17 cellular contexts compared by ENCODE assay signal in the genomic region with DNA sequence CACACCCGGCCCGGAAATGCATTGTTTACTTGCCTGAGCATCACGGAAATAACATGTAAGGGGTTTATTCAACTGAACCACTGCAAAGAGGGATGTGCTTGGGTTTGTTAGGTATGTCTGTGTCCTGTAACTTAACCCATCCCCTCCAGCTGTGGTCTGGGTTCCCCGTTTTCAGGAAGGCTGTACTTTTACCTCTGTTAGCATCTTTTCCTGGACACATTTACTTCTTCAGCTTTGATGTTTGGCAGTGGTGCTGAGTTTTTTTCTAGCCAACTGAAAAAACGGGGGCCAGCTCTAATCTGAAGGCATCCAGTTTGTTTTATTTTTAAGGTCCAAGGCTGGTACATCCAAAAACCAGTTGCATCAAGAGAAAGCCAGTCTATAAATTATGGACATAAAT.
A peak's percentile ranks its signal among the peaks of the same experiment; 100 is the strongest.
DNase-seq lines count a peak whose midpoint lies in the region; ATAC-seq and TF ChIP-seq lines count a peak whose summit lies in the region.
"Had no signal": no experiment of that assay in that cellular context is flagged by ENCODE, and none has a peak within 500 bp of the region (broad histone marks: within the 10 kb centered on the region; RNA-seq: fewer than 3 reads in every experiment).

No MANE protein-coding gene starts in this region.

- WGBS in heart right ventricle, 2 donors, result 76 to 84% methylated on average over 5 of the region's 5 CpGs
- 81% methylated on average over 5 of the region's 5 CpGs for WGBS in hepatocyte (ENCODE audit: low lambda C conversion rate, missing lambda C conversion rate)
- WGBS in prostate gland, result 71% methylated on average over 5 of the region's 5 CpGs

- no peaks in the 10 kb centered on the region for H3K9me2 ChIP-seq in hepatocyte (replicated peaks; ENCODE audit: insufficient read depth)

- H3K27ac ChIP-seq in right atrium auricular region (no peak overlapping the region), heart right ventricle (no peak overlapping the region), hepatocyte (peak overlapping the region; percentile 60), osteoblast (ENCODE audit: low read depth, low read length) (no peak overlapping the region), vagina (peak overlapping the region; percentile 32), prostate gland (no peak overlapping the region)
- H3K27ac ChIP-seq: BLaER1 treated with 17β-estradiol and CSF1 and Interleukin-3, amounts not matched to agents 10 nM and 100 nM had no signal

- H3K4me2 ChIP-seq in hepatocyte, result no peak overlapping the region
- H3K4me2 ChIP-seq in osteoblast (ENCODE audit: insufficient read depth, low read length), result no peak overlapping the region
- H3K4me2 ChIP-seq: BLaER1 treated with 17β-estradiol and CSF1 and Interleukin-3, amounts not matched to agents 10 nM and 100 nM had no signal

- H3K9me3 ChIP-seq in right atrium auricular region (no peaks in the 10 kb centered on the region), heart right ventricle (no peaks in the 10 kb centered on the region), hepatocyte (ENCODE audit: low read depth) (no peaks in the 10 kb centered on the region), osteoblast (ENCODE audit: low read depth, low read length) (no peaks in the 10 kb centered on the region), vagina (no peaks in the 10 kb centered on the region), prostate gland (no peaks in the 10 kb centered on the region)
- H3K9me3 ChIP-seq: BLaER1 treated with 17β-estradiol and CSF1 and Interleukin-3, amounts not matched to agents 10 nM and 100 nM had no signal

- H2AFZ ChIP-seq in hepatocyte (no peak overlapping the region), osteoblast (ENCODE audit: low read length) (no peak overlapping the region)

- TF ChIP-seq CTCF in right atrium auricular region (IDR thresholded peaks at IDR 0.05) (no peak), heart right ventricle (IDR thresholded peaks at IDR 0.05) (no peak), hepatocyte (IDR thresholded peaks at IDR 0.05; ENCODE audit: poor library complexity) (no peak), osteoblast (IDR thresholded peaks at IDR 0.05; ENCODE audit: extremely low read depth, low read depth, low read length) (no peak), vagina (IDR thresholded peaks at IDR 0.05) (no peak), prostate gland (IDR thresholded peaks at IDR 0.05) (no peak)

- H3K27me3 ChIP-seq in right atrium auricular region (no peaks in the 10 kb centered on the region), heart right ventricle (peaks cover 0 to 20% (median 0%) of the 10 kb centered on the region in 7 donors), hepatocyte (no peaks in the 10 kb centered on the region), osteoblast (ENCODE audit: insufficient read depth, low read length) (peaks cover 3% of the 10 kb centered on the region), vagina (no peaks in the 10 kb centered on the region), prostate gland (replicated peaks; ENCODE audit: insufficient read depth) (no peaks in the 10 kb centered on the region)

- DNase-seq in right atrium auricular region (ENCODE audit: low spot score) (peak; percentile 54), heart right ventricle (no peak), hepatocyte (ENCODE audit: low spot score) (no peak), osteoblast (ENCODE audit: insufficient read length, low spot score, missing footprints) (peak; percentile 10), vagina (ENCODE audit: extremely low spot score in 2 of 2) (peak in 1 of 2 donors; percentile 72), prostate gland (ENCODE audit: low spot score) (no peak), NCI-H510A (lab: John Stamatoyannopoulos, UW) (no peak), AG08396 (ENCODE audit: low spot score) (no peak)
- DNase-seq: 8988T; Calu3; CD8-positive, alpha-beta T cell; DMS79 treated with DMSO at 0.1 percent for 48 hours; GF-D8; HFFc6 had no signal

- H4K20me1 ChIP-seq in hepatocyte (ENCODE audit: insufficient read depth, poor library complexity, severe bottlenecking) (no peaks in the 10 kb centered on the region), osteoblast (ENCODE audit: insufficient read depth, low read length) (no peaks in the 10 kb centered on the region)
- H4K20me1 ChIP-seq: BLaER1 treated with 17β-estradiol and CSF1 and Interleukin-3, amounts not matched to agents 10 nM and 100 nM had no signal

- ATAC-seq in heart right ventricle, result no peak
- ATAC-seq: CD8-positive, alpha-beta T cell; HCT116; HepG2 had no signal

- no peak for TF ChIP-seq POLR2A in vagina (IDR thresholded peaks at IDR 0.05)
- no peak for TF ChIP-seq POLR2A in prostate gland (IDR thresholded peaks at IDR 0.05)

- H3K79me2 ChIP-seq in hepatocyte (no peaks in the 10 kb centered on the region), osteoblast (ENCODE audit: insufficient read depth, low read length) (no peaks in the 10 kb centered on the region)

- no peaks in the 10 kb centered on the region for H3K36me3 ChIP-seq in right atrium auricular region
- H3K36me3 ChIP-seq in heart right ventricle, result no peaks in the 10 kb centered on the region
- H3K36me3 ChIP-seq in hepatocyte (replicated peaks; ENCODE audit: insufficient read depth, low read depth), result no peaks in the 10 kb centered on the region
- H3K36me3 ChIP-seq in osteoblast (ENCODE audit: insufficient read depth, low read length), result no peaks in the 10 kb centered on the region
- no peaks in the 10 kb centered on the region for H3K36me3 ChIP-seq in vagina
- H3K36me3 ChIP-seq in prostate gland, result no peaks in the 10 kb centered on the region
- H3K36me3 ChIP-seq: BLaER1 treated with 17β-estradiol and CSF1 and Interleukin-3, amounts not matched to agents 10 nM and 100 nM had no signal

- H3K4me3 ChIP-seq in right atrium auricular region (no peak overlapping the region), heart right ventricle (no peak overlapping the region), hepatocyte (no peak overlapping the region), osteoblast (ENCODE audit: insufficient read depth, low read length) (no peak overlapping the region), vagina (no peak overlapping the region), prostate gland (no peak overlapping the region)
- H3K4me3 ChIP-seq: BLaER1 treated with 17β-estradiol and CSF1 and Interleukin-3, amounts not matched to agents 10 nM and 100 nM had no signal

- intact Hi-C loops in heart right ventricle (cut with DNase I), result loop anchor here in 1 of 10 donors (10.0 kb wide), 1 partner anchor 46 kb away; no protein-coding TSS in a partner anchor
- intact Hi-C loops in vagina (cut with DNase I), result no loop called here
- intact Hi-C loops in prostate gland (cut with DNase I), result no loop called here

- peaks cover 0 to 20% of the 10 kb centered on the region in 2 donors for H3K4me1 ChIP-seq in right atrium auricular region
- peaks cover 0 to 13% (median 5%) of the 10 kb centered on the region in 9 donors for H3K4me1 ChIP-seq in heart right ventricle
- H3K4me1 ChIP-seq in hepatocyte (ENCODE audit: insufficient read depth), result peaks cover 21% of the 10 kb centered on the region
- no peaks in the 10 kb centered on the region for H3K4me1 ChIP-seq in osteoblast (ENCODE audit: insufficient read depth, low read length)
- H3K4me1 ChIP-seq in vagina, result peaks cover 10% of the 10 kb centered on the region
- H3K4me1 ChIP-seq in prostate gland (replicated peaks), result no peaks in the 10 kb centered on the region

Comparison
In these comparisons a context has a peak if more than half of its experiments do, and no peak if none do; other contexts are left out.
1. DNase-seq: peak in right atrium auricular region (single experiment) and osteoblast (single experiment); none in heart right ventricle (0 of 2), hepatocyte (single experiment), prostate gland (single experiment), NCI-H510A (single experiment) and AG08396 (single experiment).
2. H3K27ac ChIP-seq: peak in hepatocyte (single experiment) and vagina (single experiment); none in right atrium auricular region (0 of 2), heart right ventricle (0 of 10), osteoblast (single experiment) and prostate gland (0 of 2).